ENCODE assay signal across 26 cellular contexts in genomic region chr3:112059497-112059896, GRCh38. TPM values are rescaled to one million over a fixed set of nuclear protein-coding genes. Genes with fewer than 3 reads are reported as not detected.
"Had no signal": no experiment of that assay in that cellular context is flagged by ENCODE, and none has a peak within 500 bp of the region (broad histone marks: within the 10 kb centered on the region; RNA-seq: fewer than 3 reads in every experiment).

No MANE protein-coding gene starts in this region.

- H3K9me3 Mint-ChIP-seq: activated CD4-positive, alpha-beta memory T cell treated with anti-CD3 and anti-CD28 coated beads for 36 hours had no signal

- H3K36me3 Mint-ChIP-seq: activated CD4-positive, alpha-beta memory T cell treated with anti-CD3 and anti-CD28 coated beads for 36 hours had no signal

- DNase-seq: activated CD4-positive, alpha-beta memory T cell treated with anti-CD3 and anti-CD28 coated beads for 36 hours; activated CD4-positive, alpha-beta T cell treated with anti-CD3 and anti-CD28 coated beads for 4 hours; activated CD8-positive, alpha-beta memory T cell treated with anti-CD3 and anti-CD28 coated beads for 24 hours; activated effector memory CD4-positive, alpha-beta T cell treated with anti-CD3 and anti-CD28 coated beads, Interleukin-2, amount 50 U/mL, for 16 hours; activated naive CD4-positive, alpha-beta T cell treated with Interleukin-2 at 50 U/mL for 16 hours; activated T-cell treated with anti-CD3 and anti-CD28 coated beads, Interleukin-2, amount 50 U/mL, for 4 hours; amygdala; brain microvascular endothelial cell; MM.1S; NCI-H1105; NCI-H1436; NCI-H1694 treated with DMSO at 0.1 percent for 48 hours; NCI-H2029 treated with DMSO at 0.1 percent for 48 hours; NCI-H345; NCI-H510A; NCI-H526 treated with DMSO at 0.1 percent for 48 hours; NCI-H82; RPMI8226 had no signal

- H3K36me3 ChIP-seq: brain microvascular endothelial cell, cardiac muscle cell had no signal

- H3K27ac Mint-ChIP-seq: activated CD4-positive, alpha-beta memory T cell treated with anti-CD3 and anti-CD28 coated beads for 36 hours; activated naive CD8-positive, alpha-beta T cell had no signal

- H3K4me3 Mint-ChIP-seq: activated CD4-positive, alpha-beta memory T cell treated with anti-CD3 and anti-CD28 coated beads for 36 hours; activated naive CD8-positive, alpha-beta T cell; activated T-cell treated with anti-CD3 and anti-CD28 coated beads, Interleukin-2, amount 50 U/mL, for 4 hours had no signal

- H3K27ac ChIP-seq: brain microvascular endothelial cell, cardiac muscle cell, SK-N-MC had no signal

- H3K4me3 ChIP-seq: cardiac muscle cell, SK-N-MC had no signal

- H3K27me3 ChIP-seq: brain microvascular endothelial cell had no signal

- ATAC-seq: activated CD4-positive, CD25-positive, alpha-beta regulatory T cell treated with anti-CD3 and anti-CD28 coated beads, Interleukin-2, amount 50 U/mL, for 24 hours; activated T-cell treated with anti-CD3 and anti-CD28 coated beads, Interleukin-2, amount 50 U/mL, for 4 hours; Panc1; Right ventricle myocardium inferior had no signal

- H3K27me3 Mint-ChIP-seq: activated CD4-positive, alpha-beta memory T cell treated with anti-CD3 and anti-CD28 coated beads for 36 hours had no signal

RNA-seq across cellular contexts. Expression of gene TMPRSS7, which starts 25.0 kb away (rescaled TPM):
- total RNA-seq: activated CD4-positive, alpha-beta memory T cell treated with anti-CD3 and anti-CD28 coated beads for 36 hours; activated T-cell treated with anti-CD3 and anti-CD28 coated beads, Interleukin-2, amount 50 U/mL, for 4 hours; cardiac muscle cell; OCI-LY7; Right ventricle myocardium inferior; T-helper 1 cell treated with Interleukin-12 subunit alpha and Interleukin-12 subunit beta and Interleukin-4 antibody, amounts not matched to agents 30 ng/mL and 1 ng/mL, for 36 hours had no signal
- polyA plus RNA-seq: cardiac muscle cell had no signal
